Comparison of ENCODE assay signal across 14 cellular contexts in genomic region chr7:1818581-1819200, GRCh38.
DNase-seq lines count a peak whose midpoint lies in the region; ATAC-seq and TF ChIP-seq lines count a peak whose summit lies in the region.
"Had no signal": no experiment of that assay in that cellular context is flagged by ENCODE, and none has a peak within 500 bp of the region (broad histone marks: within the 10 kb centered on the region; RNA-seq: fewer than 3 reads in every experiment).

No MANE protein-coding gene starts in this region.

- no peak overlapping the region for H3K9ac ChIP-seq in DND-41 (ENCODE audit: low read depth, low read length)
- H3K9ac ChIP-seq in neural progenitor cell: no peak overlapping the region

- peak overlapping the region; percentile 48 for H3K27ac Mint-ChIP-seq in CD4-positive, alpha-beta T cell
- peak overlapping the region in 4 of 5 experiments; percentile 10 to 84 (median 66) for H3K27ac Mint-ChIP-seq in brain
- H3K27ac Mint-ChIP-seq in neural progenitor cell: peak overlapping the region; percentile 29

- peaks cover 15% of the 10 kb centered on the region for H3K79me2 ChIP-seq in DND-41 (ENCODE audit: insufficient read depth, low read length)
- no peaks in the 10 kb centered on the region for H3K79me2 ChIP-seq in neural progenitor cell (ENCODE audit: low read depth)

- no peaks in the 10 kb centered on the region for H3K9me3 ChIP-seq in CD4-positive, alpha-beta T cell (ENCODE audit: control insufficient read depth, low read length)
- H3K9me3 ChIP-seq in DND-41 (ENCODE audit: insufficient read depth, low read length, severe bottlenecking) (no peaks in the 10 kb centered on the region), neural progenitor cell (ENCODE audit: low read depth) (no peaks in the 10 kb centered on the region)

- POLR2A ChIA-PET in CD4-positive, alpha-beta T cell (lab: Charles Lee): no interaction called here

- no peak overlapping the region for H3K27ac ChIP-seq in CD4-positive, alpha-beta T cell (ENCODE audit: low read depth, low read length)
- H3K27ac ChIP-seq in DND-41 (ENCODE audit: low read length) (no peak overlapping the region), neural progenitor cell (no peak overlapping the region), caudate nucleus (ENCODE audit: low read depth, low read length) (no peak overlapping the region)
- H3K27ac ChIP-seq: SK-N-MC had no signal

- peaks cover 17% of the 10 kb centered on the region for H4K20me1 ChIP-seq in DND-41 (ENCODE audit: insufficient read depth, low read length)
- H4K20me1 ChIP-seq in neural progenitor cell (ENCODE audit: low read depth): no peaks in the 10 kb centered on the region

- H3K4me1 Mint-ChIP-seq in CD4-positive, alpha-beta T cell (ENCODE audit: low read depth): peaks cover 42% of the 10 kb centered on the region
- H3K4me1 Mint-ChIP-seq in brain (peaks cover 45% of the 10 kb centered on the region), neural progenitor cell (peaks cover 19% of the 10 kb centered on the region)

- H3K4me2 ChIP-seq in DND-41 (ENCODE audit: insufficient read depth, low read length): no peak overlapping the region
- no peak overlapping the region for H3K4me2 ChIP-seq in neural progenitor cell

- CTCF ChIA-PET in CD4-positive, alpha-beta T cell (lab: Charles Lee): no interaction called here

- DNase-seq in CD4-positive, alpha-beta T cell: no peak
- DNase-seq in DND-41 (peak; percentile 3), neural progenitor cell (ENCODE audit: low spot score) (no peak), caudate nucleus (lab: John Stamatoyannopoulos, UW) (no peak), superior temporal gyrus (ENCODE audit: extremely low spot score) (no peak), H4 (ENCODE audit: low spot score) (no peak)
- DNase-seq: activated gamma-delta T cell, mesenchymal stem cell, NCI-H526 had no signal

- intact Hi-C loops in CD4-positive, alpha-beta T cell (cut with DNase I, micrococcal nuclease): no loop called here

- H3K27me3 ChIP-seq in CD4-positive, alpha-beta T cell (ENCODE audit: control insufficient read depth, insufficient read depth, low read length): no peaks in the 10 kb centered on the region
- H3K27me3 ChIP-seq in DND-41 (ENCODE audit: insufficient read depth, low read length, poor library complexity) (no peaks in the 10 kb centered on the region), neural progenitor cell (no peaks in the 10 kb centered on the region)

- ATAC-seq in CD4-positive, alpha-beta T cell (ENCODE audit: poor library complexity): no peak
- no peak for ATAC-seq in DND-41 (ENCODE audit: insufficient read depth, low read depth)
- ATAC-seq: esophagus mucosa, WTC11 had no signal

- no peaks in the 10 kb centered on the region for H3F3A ChIP-seq in neural progenitor cell (ENCODE audit: low read depth)

- peak overlapping the region; percentile 30 for H3K4me3 Mint-ChIP-seq in CD4-positive, alpha-beta T cell
- no peak overlapping the region for H3K4me3 Mint-ChIP-seq in brain
- H3K4me3 Mint-ChIP-seq in neural progenitor cell: no peak overlapping the region
- H3K4me3 Mint-ChIP-seq: WTC11 had no signal

- no peaks in the 10 kb centered on the region for H3K9me3 Mint-ChIP-seq in CD4-positive, alpha-beta T cell
- peaks cover 0 to 4% (median 0%) of the 10 kb centered on the region in 5 experiments for H3K9me3 Mint-ChIP-seq in brain
- no peaks in the 10 kb centered on the region for H3K9me3 Mint-ChIP-seq in neural progenitor cell
- H3K9me3 Mint-ChIP-seq: CD8-positive, alpha-beta memory T cell; WTC11 had no signal

- H3K4me1 ChIP-seq in DND-41 (ENCODE audit: insufficient read depth, low read length) (peaks cover 26% of the 10 kb centered on the region), neural progenitor cell (peaks cover 4% of the 10 kb centered on the region)

- TF ChIP-seq CTCF in CD4-positive, alpha-beta T cell (IDR thresholded peaks at IDR 0.05): no peak
- no peak for TF ChIP-seq CTCF in DND-41 (IDR thresholded peaks at IDR 0.05; ENCODE audit: borderline replicate concordance, extremely low read depth, low read length, poor library complexity, severe bottlenecking)
- TF ChIP-seq CTCF in brain (conservative IDR thresholded peaks at IDR 0.05): no peak
- no peak for TF ChIP-seq CTCF in neural progenitor cell (IDR thresholded peaks at IDR 0.05)

- H3K36me3 Mint-ChIP-seq in CD4-positive, alpha-beta T cell (ENCODE audit: low read depth): peaks cover 23% of the 10 kb centered on the region
- H3K36me3 Mint-ChIP-seq in brain (no peaks in the 10 kb centered on the region), neural progenitor cell (no peaks in the 10 kb centered on the region)
- H3K36me3 Mint-ChIP-seq: WTC11 had no signal

- H2AFZ ChIP-seq in DND-41 (ENCODE audit: low read depth, low read length) (no peak overlapping the region), neural progenitor cell (replicated peaks) (no peak overlapping the region)

- no peaks in the 10 kb centered on the region for H3K27me3 Mint-ChIP-seq in CD4-positive, alpha-beta T cell
- H3K27me3 Mint-ChIP-seq in brain (no peaks in the 10 kb centered on the region), neural progenitor cell (ENCODE audit: insufficient read depth, low read depth) (peaks cover 3% of the 10 kb centered on the region)
- H3K27me3 Mint-ChIP-seq: CD8-positive, alpha-beta memory T cell had no signal

- peaks cover 12% of the 10 kb centered on the region for H3K36me3 ChIP-seq in DND-41 (ENCODE audit: insufficient read depth, low read length)
- no peaks in the 10 kb centered on the region for H3K36me3 ChIP-seq in neural progenitor cell

- H3K4me3 ChIP-seq in DND-41 (ENCODE audit: low read depth in 1 of 2, low read length in 2 of 2) (no peak overlapping the region), neural progenitor cell (no peak overlapping the region)
- H3K4me3 ChIP-seq: SK-N-MC had no signal
